In genomic region chr17:9002610-9003354, GRCh38 we compare ENCODE assay signal across 8 cellular contexts. TPM values are rescaled to one million over a fixed set of nuclear protein-coding genes. Genes with fewer than 3 reads are reported as not detected.
DNase-seq lines count a peak whose midpoint lies in the region; ATAC-seq and TF ChIP-seq lines count a peak whose summit lies in the region.

No MANE protein-coding gene starts in this region.

- 0 out of 2 replicates have a peak overlapping the region, but pooled peaks have one; percentile 4 for H3K4me2 ChIP-seq in SK-N-SH

- no peak for TF ChIP-seq EP300 in SK-N-SH (IDR thresholded peaks at IDR 0.05; ENCODE audit: borderline replicate concordance in 1 of 2, low read depth in 1 of 2, low read length in 1 of 2)

- CTCF ChIA-PET in SK-N-SH (lab: Yijun Ruan, JAX): no interaction called here

- TF ChIP-seq CTCF in GM12874 (IDR thresholded peaks at IDR 0.05; ENCODE audit: insufficient read depth, low read depth, low read length) (peak; percentile 61), SK-N-SH (IDR thresholded peaks at IDR 0.05) (no peak; the same call in 1 of the 2 replicates), omental fat pad (IDR thresholded peaks at IDR 0.05) (no peak)

- no peak overlapping the region for H3K27ac ChIP-seq in SK-N-SH (ENCODE audit: low read depth in 2 of 2, low read length in 1 of 2)

- POLR2A ChIA-PET in SK-N-SH (lab: Yijun Ruan, JAX): no interaction called here

- H3K27me3 ChIP-seq in SK-N-SH (ENCODE audit: insufficient read depth): peaks cover 30% of the 10 kb centered on the region

- H3K4me3 ChIP-seq in SK-N-SH (ENCODE audit: low read depth in 2 of 2, low read length in 1 of 2): no peak overlapping the region

- no peaks in the 10 kb centered on the region for H3K4me1 ChIP-seq in SK-N-SH (ENCODE audit: control insufficient read depth in 1 of 2, insufficient read depth in 2 of 2, low read depth in 1 of 2, low read length in 1 of 2)

- H3K36me3 ChIP-seq in SK-N-SH (replicated peaks in 1 of 2; ENCODE audit: control insufficient read depth in 1 of 2, insufficient read depth in 2 of 2, low read length in 1 of 2): no peaks in the 10 kb centered on the region

- DNase-seq in SK-N-SH (peak; percentile 43), omental fat pad (ENCODE audit: low spot score) (no peak)

- no peak for TF ChIP-seq RAD21 in SK-N-SH (IDR thresholded peaks at IDR 0.05; ENCODE audit: low read length)

- peak; percentile 54 for ATAC-seq in esophagus mucosa
- peak; percentile 54 for ATAC-seq in omental fat pad (ENCODE audit: low FRiP score)
- ATAC-seq in HG03045 (IDR thresholded peaks at IDR 0.05; ENCODE audit: unreplicated experiment): no peak
- ATAC-seq in GM18907 (IDR thresholded peaks at IDR 0.05; ENCODE audit: unreplicated experiment): no peak
- ATAC-seq in HG03521 (IDR thresholded peaks at IDR 0.05; ENCODE audit: unreplicated experiment): no peak
- no peak for ATAC-seq in HG02870 (IDR thresholded peaks at IDR 0.05; ENCODE audit: unreplicated experiment)

- H4K20me1 ChIP-seq in SK-N-SH (ENCODE audit: insufficient read depth): no peaks in the 10 kb centered on the region

- no peaks in the 10 kb centered on the region for H3K79me2 ChIP-seq in SK-N-SH (ENCODE audit: insufficient read depth)

- H3K9me2 ChIP-seq in SK-N-SH: no peaks in the 10 kb centered on the region

- H3F3A ChIP-seq in SK-N-SH (replicated peaks; ENCODE audit: insufficient read depth): no peaks in the 10 kb centered on the region

- no peak overlapping the region for H2AFZ ChIP-seq in SK-N-SH (ENCODE audit: low read depth)

- H3K9me3 ChIP-seq in SK-N-SH: no peaks in the 10 kb centered on the region

- WGBS in SK-N-SH (ENCODE audit: low lambda C conversion rate): 10% methylated on average over 14 of the region's 69 CpGs

- no peak overlapping the region for H3K9ac ChIP-seq in SK-N-SH

TF ChIP-seq in SK-N-SH, 30 proteins besides CTCF, POLR2A, EP300 and RAD21:
- TF ChIP-seq NRF1 (IDR thresholded peaks at IDR 0.05; ENCODE audit: low read depth, low read length): no peak
- TF ChIP-seq USF1 (IDR thresholded peaks at IDR 0.05; ENCODE audit: borderline replicate concordance, low read depth): no peak
- TF ChIP-seq RXRA (IDR thresholded peaks at IDR 0.05; ENCODE audit: borderline replicate concordance, low read depth): no peak
- TF ChIP-seq GATA2 (CRISPR knock-in tag; IDR thresholded peaks at IDR 0.05): no peak
- TF ChIP-seq RCOR1 (IDR thresholded peaks at IDR 0.05; ENCODE audit: low read length): no peak
- TF ChIP-seq NFIC (IDR thresholded peaks at IDR 0.05; ENCODE audit: borderline replicate concordance): no peak
- TF ChIP-seq FOXM1 (IDR thresholded peaks at IDR 0.05; ENCODE audit: low read depth): no peak
- TF ChIP-seq ZBTB33 (IDR thresholded peaks at IDR 0.05; ENCODE audit: borderline replicate concordance, low read depth): no peak
- TF ChIP-seq JUND (IDR thresholded peaks at IDR 0.05): no peak

RNA-seq across cellular contexts. Expression of gene NTN1, which starts 18.5 kb away (rescaled TPM):
- polyA plus RNA-seq in SK-N-SH (2012; rRNA removed): 0.03 and 0.05 TPM in 2 replicates
- 0.01 and 0.07 TPM in 2 replicates for polyA plus RNA-seq in SK-N-SH (2012; cell fraction: cytosol; rRNA removed)
- polyA plus RNA-seq in SK-N-SH (2012; cell fraction: nucleus; rRNA removed): 0.01 and 0.05 TPM in 2 replicates
- total RNA-seq in esophagus mucosa (9.1 TPM), omental fat pad (1 to 10 TPM in 3 of 4 donors, under 1 TPM in 1; 0.69 to 7.3 (median 2.5) TPM)

RNA-seq across cellular contexts. Expression of gene PIK3R5, which starts 37.3 kb away (rescaled TPM):
- polyA plus RNA-seq in SK-N-SH (2012; rRNA removed): not detected in 2 replicates
- polyA plus RNA-seq in SK-N-SH (2012; cell fraction: cytosol; rRNA removed): not detected in 2 replicates
- 0.01 TPM in 1 of 2 replicates, not detected in the other for polyA plus RNA-seq in SK-N-SH (2012; cell fraction: nucleus; rRNA removed)
- total RNA-seq in esophagus mucosa (0.88 TPM), omental fat pad (10 to 100 TPM; 18.9 to 60.2 (median 37.8) TPM)

Comparison
In these comparisons a context has a peak if more than half of its experiments do, and no peak if none do; other contexts are left out.
1. ATAC-seq: peak in esophagus mucosa (single experiment) and omental fat pad (single experiment); none in HG03045 (single experiment), GM18907 (single experiment), HG03521 (single experiment) and HG02870 (single experiment).
2. RNA of gene PIK3R5, which starts 37.3 kb away (total RNA-seq): 18.9 to 60.2 TPM in omental fat pad; 0.88 TPM in esophagus mucosa (single experiment); every median in the first group is over 10 times any median in the second.